Comparison of ENCODE assay signal across 16 cellular contexts in genomic region chr4:128512767-128513322, GRCh38.
A peak's percentile ranks its signal among the peaks of the same experiment; 100 is the strongest.
DNase-seq lines count a peak whose midpoint lies in the region; TF ChIP-seq lines count a peak whose summit lies in the region.
"Had no signal": no experiment of that assay in that cellular context is flagged by ENCODE, and none has a peak within 500 bp of the region (broad histone marks: within the 10 kb centered on the region; RNA-seq: fewer than 3 reads in every experiment).

No MANE protein-coding gene starts in this region.

- no peaks in the 10 kb centered on the region for H3K9me3 Mint-ChIP-seq in glutamatergic neuron (ENCODE audit: unreplicated experiment)

- no peaks in the 10 kb centered on the region for H3K4me1 Mint-ChIP-seq in glutamatergic neuron (ENCODE audit: low read depth, unreplicated experiment)
- H3K4me1 Mint-ChIP-seq: B cell had no signal

- H3K36me3 ChIP-seq in HUES6 (ENCODE audit: control insufficient read depth, insufficient read depth, low read length) (no peaks in the 10 kb centered on the region), transverse colon (no peaks in the 10 kb centered on the region)
- H3K36me3 ChIP-seq: adrenal gland had no signal

- TF ChIP-seq EP300 in transverse colon (IDR thresholded peaks at IDR 0.05; ENCODE audit: low read depth), result no peak

- H3K27me3 Mint-ChIP-seq in glutamatergic neuron (ENCODE audit: unreplicated experiment), result no peaks in the 10 kb centered on the region

- H3K27ac Mint-ChIP-seq in glutamatergic neuron (ENCODE audit: unreplicated experiment), result no peak overlapping the region
- H3K27ac Mint-ChIP-seq: B cell, nephron had no signal

- H3K9me3 ChIP-seq in HUES6 (ENCODE audit: control insufficient read depth, insufficient read depth, low read depth, low read length) (0 out of 2 replicates have a peak, but pooled peaks cover 2% of the 10 kb centered on the region), transverse colon (no peaks in the 10 kb centered on the region)
- H3K9me3 ChIP-seq: adrenal gland, psoas muscle had no signal

- H3K27ac ChIP-seq in HUES6 (ENCODE audit: low read depth, low read length) (peak overlapping the region; percentile 66; the same call in 1 of the 2 replicates), transverse colon (no peak overlapping the region)
- H3K27ac ChIP-seq: adrenal gland, psoas muscle had no signal

- intact Hi-C loops in transverse colon (cut with DNase I; ENCODE audit: low total_unique reads), result no loop called here

- no peaks in the 10 kb centered on the region for H3K36me3 Mint-ChIP-seq in glutamatergic neuron (ENCODE audit: unreplicated experiment)

- H3K4me3 Mint-ChIP-seq in glutamatergic neuron (ENCODE audit: unreplicated experiment), result no peak overlapping the region
- H3K4me3 Mint-ChIP-seq: B cell, nephron had no signal

- in situ Hi-C loops in transverse colon (cut with MboI; ENCODE audit: low pct_ligation_motif_present in 1 of 4, low pct_unique_long_range_greater_than_20kb in 1 of 4, low sequenced_read_pairs in 3 of 4), result no loop called here

- DNase-seq in EL (peak; percentile 47), SKM-1 treated with dmso at 0.1 percent for 144 hours (lab: John Stamatoyannopoulos, UW; ENCODE audit: unreplicated experiment) (peak; percentile 45), foreskin fibroblast (peak; percentile 50 to 66), T-helper 2 cell (no peak), glutamatergic neuron (no peak), transverse colon (no peak)
- DNase-seq: activated CD4-positive, alpha-beta T cell treated with anti-CD3 and anti-CD28 coated beads, Interleukin-2, amount 50 U/mL, for 4 hours; adrenal gland; DMS 273 treated with DMSO at 0.1 percent for 48 hours; NCI-H1092; NCI-H82; psoas muscle; stimulated activated naive CD4-positive, alpha-beta T cell treated with Interleukin-2 at 50 U/mL for 16 hours had no signal

- TF ChIP-seq CTCF in foreskin fibroblast (IDR thresholded peaks at IDR 0.05; ENCODE audit: low read depth, low read length) (no peak), glutamatergic neuron (IDR thresholded peaks at IDR 0.05; ENCODE audit: partially characterized antibody, unreplicated experiment) (no peak), transverse colon (IDR thresholded peaks at IDR 0.05) (no peak)

- H3K27me3 ChIP-seq in HUES6 (ENCODE audit: control insufficient read depth, insufficient read depth, low read length), result no peaks in the 10 kb centered on the region
- no peaks in the 10 kb centered on the region for H3K27me3 ChIP-seq in transverse colon
- H3K27me3 ChIP-seq: adrenal gland had no signal

- no peak for TF ChIP-seq POLR2A in transverse colon (IDR thresholded peaks at IDR 0.05)

- H3K4me3 ChIP-seq in HUES6 (ENCODE audit: low read depth, low read length) (no peak overlapping the region), foreskin fibroblast (ENCODE audit: low read depth in 1 of 2, low read length in 2 of 2) (no peak overlapping the region), transverse colon (no peak overlapping the region)
- H3K4me3 ChIP-seq: adrenal gland, psoas muscle had no signal

- H3K4me1 ChIP-seq in HUES6 (ENCODE audit: control insufficient read depth, insufficient read depth, low read length) (peaks cover 21% of the 10 kb centered on the region), transverse colon (peaks cover 0 to 10% (median 6%) of the 10 kb centered on the region in 4 donors)

- H3K9ac ChIP-seq in HUES6 (ENCODE audit: low read length), result no peak overlapping the region

Comparison
In these comparisons a context has a peak if more than half of its experiments do, and no peak if none do; other contexts are left out.
1. DNase-seq: peak in EL (single experiment), SKM-1 treated with dmso at 0.1 percent for 144 hours (single experiment) and foreskin fibroblast (2 of 2); none in T-helper 2 cell (0 of 5), glutamatergic neuron (single experiment) and transverse colon (single experiment).